Comparison of ENCODE assay signal across 16 cellular contexts in genomic region chr7:131524699-131525098, GRCh38.
"Had no signal": no experiment of that assay in that cellular context is flagged by ENCODE, and none has a peak within 500 bp of the region (broad histone marks: within the 10 kb centered on the region; RNA-seq: fewer than 3 reads in every experiment).

No MANE protein-coding gene starts in this region.

- H3K9me3 Mint-ChIP-seq: nephron progenitor cell; stimulated activated memory B cell treated with anti-CD40 and anti-IgM and Interleukin-4, amounts not matched to agents 10 μg/mL and 1 μg/mL and 100 μg/mL, for 72 hours; stimulated activated naive CD8-positive, alpha-beta T cell treated with anti-CD3 and anti-CD28 coated beads, Interleukin-15, Interleukin-2, amounts not matched to agents 100 ng/mL and 50 ng/mL, for 24 hours had no signal

- H3K9me3 ChIP-seq: esophagus squamous epithelium, tibial artery had no signal

- H3K36me3 Mint-ChIP-seq: stimulated activated memory B cell treated with anti-CD40 and anti-IgM and Interleukin-4, amounts not matched to agents 10 μg/mL and 1 μg/mL and 100 μg/mL, for 72 hours had no signal

- DNase-seq: effector memory CD4-positive, alpha-beta T cell; esophagus squamous epithelium; foreskin fibroblast; head of caudate nucleus; islet precursor cell; mesendoderm; naive thymus-derived CD4-positive, alpha-beta T cell; nephron progenitor cell; stimulated activated CD4-positive, alpha-beta T cell treated with anti-CD3 and anti-CD28 coated beads, Interleukin-4, amount 100 ng/mL, for 1 hour; tibial artery had no signal

- H3K27me3 Mint-ChIP-seq: stimulated activated memory B cell treated with anti-CD40 and anti-IgM and Interleukin-4, amounts not matched to agents 10 μg/mL and 1 μg/mL and 100 μg/mL, for 72 hours had no signal

- H3K27ac ChIP-seq: epithelial cell of prostate, esophagus squamous epithelium, tibial artery had no signal

- H3K4me3 ChIP-seq: esophagus squamous epithelium, smooth muscle cell, tibial artery had no signal

- H3K4me3 Mint-ChIP-seq: naive thymus-derived CD4-positive, alpha-beta T cell; nephron progenitor cell; stimulated activated memory B cell treated with anti-CD40 and anti-IgM and Interleukin-4, amounts not matched to agents 10 μg/mL and 1 μg/mL and 100 μg/mL, for 72 hours; stimulated activated naive CD8-positive, alpha-beta T cell treated with anti-CD3 and anti-CD28 coated beads, Interleukin-15, Interleukin-2, amounts not matched to agents 100 ng/mL and 50 ng/mL, for 24 hours had no signal

- H3K27me3 ChIP-seq: esophagus squamous epithelium, tibial artery had no signal

- H3K36me3 ChIP-seq: esophagus squamous epithelium, tibial artery had no signal

- H3K27ac Mint-ChIP-seq: nephron progenitor cell; stimulated activated memory B cell treated with anti-CD40 and anti-IgM and Interleukin-4, amounts not matched to agents 10 μg/mL and 1 μg/mL and 100 μg/mL, for 72 hours; stimulated activated naive CD8-positive, alpha-beta T cell treated with anti-CD3 and anti-CD28 coated beads, Interleukin-15, Interleukin-2, amounts not matched to agents 100 ng/mL and 50 ng/mL, for 24 hours had no signal

- FAIRE-seq: bronchial epithelial cell, endometrium had no signal

- ATAC-seq: naive thymus-derived CD4-positive, alpha-beta T cell; stimulated activated memory B cell treated with anti-CD40 and anti-IgM and Interleukin-4, amounts not matched to agents 10 μg/mL and 1 μg/mL and 100 μg/mL, for 72 hours had no signal
